ENCODE assay signal across 21 cellular contexts in the genomic region with DNA sequence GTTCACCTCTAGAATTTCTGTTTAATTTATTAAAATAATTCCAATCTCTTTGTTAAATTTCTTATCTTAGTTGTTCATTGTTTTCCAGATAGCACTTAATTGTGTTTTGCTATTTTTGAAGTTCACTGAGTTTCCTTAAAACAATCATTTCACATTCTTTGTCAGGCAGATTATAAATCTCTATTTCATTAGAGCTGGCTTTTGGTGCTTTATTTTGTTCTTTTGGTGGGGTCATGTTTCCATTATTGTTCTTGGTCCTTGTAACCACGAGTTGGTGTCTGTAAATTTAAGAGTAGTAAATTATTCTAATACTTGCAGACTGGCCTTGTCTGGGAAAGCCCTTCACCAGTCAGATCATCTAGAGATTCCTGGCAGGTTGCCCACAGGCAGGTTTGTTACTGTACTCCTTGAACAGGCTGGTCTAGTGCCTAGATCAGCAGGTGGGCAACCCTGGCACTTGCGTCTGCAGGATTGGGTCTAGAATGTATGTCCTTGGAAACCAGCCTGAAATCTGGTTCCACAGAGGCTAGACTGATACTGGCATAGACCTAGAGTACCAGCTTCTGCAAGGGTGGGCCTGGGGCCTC.
"Had no signal": no experiment of that assay in that cellular context is flagged by ENCODE, and none has a peak within 500 bp of the region (broad histone marks: within the 10 kb centered on the region; RNA-seq: fewer than 3 reads in every experiment).

No MANE protein-coding gene starts in this region.

- H3K4me1 Mint-ChIP-seq: activated CD4-positive, alpha-beta T cell treated with anti-CD3 and anti-CD28 coated beads, Interleukin-2, amount 10 ng/mL, durations not matched to agents 24 days and 14 days; naive B cell; neural crest cell had no signal

- H3K27ac ChIP-seq: body of pancreas, spleen, upper lobe of right lung had no signal

- H3K4me3 ChIP-seq: body of pancreas, mucosa of descending colon, spleen, upper lobe of right lung had no signal

- H3K9me3 ChIP-seq: body of pancreas, mucosa of descending colon, upper lobe of right lung had no signal

- DNase-seq: activated CD4-positive, alpha-beta T cell treated with anti-CD3 and anti-CD28 coated beads, Interleukin-2, amount 10 ng/mL, durations not matched to agents 24 days and 14 days; activated CD4-positive, CD25-positive, alpha-beta regulatory T cell; activated CD8-positive, alpha-beta memory T cell treated with anti-CD3 and anti-CD28 coated beads, Interleukin-2, amount 50 U/mL, for 4 hours; activated CD8-positive, alpha-beta T cell treated with anti-CD3 and anti-CD28 coated beads, Interleukin-2, amount 10 ng/mL, durations not matched to agents 7 days and 5 days; activated naive CD4-positive, alpha-beta T cell treated with anti-CD3 and anti-CD28 coated beads for 36 hours; activated T-cell treated with anti-CD3 and anti-CD28 coated beads, Interleukin-2, amount 50 U/mL, for 4 hours; dermis blood vessel endothelial cell; effector memory CD4-positive, alpha-beta T cell; left cardiac atrium; mesenchymal stem cell; mucosa of descending colon; naive B cell; retina; spleen; stimulated activated CD8-positive, alpha-beta memory T cell treated with anti-CD3 and anti-CD28 coated beads, Interleukin-4, amount 100 ng/mL, for 48 hours; stimulated activated naive CD4-positive, alpha-beta T cell; upper lobe of right lung had no signal

- H3K4me1 ChIP-seq: body of pancreas, spleen, upper lobe of right lung had no signal

- FAIRE-seq: endothelial cell of umbilical vein, islet of Langerhans had no signal

- H3K36me3 Mint-ChIP-seq: naive B cell had no signal

- H3K27me3 ChIP-seq: body of pancreas, spleen, upper lobe of right lung had no signal

- H3K9me3 Mint-ChIP-seq: activated CD4-positive, alpha-beta T cell treated with anti-CD3 and anti-CD28 coated beads, Interleukin-2, amount 10 ng/mL, durations not matched to agents 24 days and 14 days; activated T-cell treated with anti-CD3 and anti-CD28 coated beads, Interleukin-2, amount 50 U/mL, for 4 hours; neural crest cell had no signal

- H3K36me3 ChIP-seq: spleen, upper lobe of right lung had no signal

- H3K4me3 Mint-ChIP-seq: activated CD4-positive, alpha-beta T cell treated with anti-CD3 and anti-CD28 coated beads, Interleukin-2, amount 10 ng/mL, durations not matched to agents 24 days and 14 days; activated CD8-positive, alpha-beta T cell treated with anti-CD3 and anti-CD28 coated beads, Interleukin-2, amount 10 ng/mL, durations not matched to agents 7 days and 5 days; activated naive CD4-positive, alpha-beta T cell treated with anti-CD3 and anti-CD28 coated beads for 36 hours; activated T-cell treated with anti-CD3 and anti-CD28 coated beads, Interleukin-2, amount 50 U/mL, for 4 hours; naive B cell; neural crest cell had no signal

- H3K27ac Mint-ChIP-seq: activated CD4-positive, alpha-beta T cell treated with anti-CD3 and anti-CD28 coated beads, Interleukin-2, amount 10 ng/mL, durations not matched to agents 24 days and 14 days; activated CD8-positive, alpha-beta T cell treated with anti-CD3 and anti-CD28 coated beads, Interleukin-2, amount 10 ng/mL, durations not matched to agents 7 days and 5 days; activated naive CD4-positive, alpha-beta T cell treated with anti-CD3 and anti-CD28 coated beads for 36 hours; naive B cell had no signal
